ENCODE assay signal across 1 cellular context in the genomic region with DNA sequence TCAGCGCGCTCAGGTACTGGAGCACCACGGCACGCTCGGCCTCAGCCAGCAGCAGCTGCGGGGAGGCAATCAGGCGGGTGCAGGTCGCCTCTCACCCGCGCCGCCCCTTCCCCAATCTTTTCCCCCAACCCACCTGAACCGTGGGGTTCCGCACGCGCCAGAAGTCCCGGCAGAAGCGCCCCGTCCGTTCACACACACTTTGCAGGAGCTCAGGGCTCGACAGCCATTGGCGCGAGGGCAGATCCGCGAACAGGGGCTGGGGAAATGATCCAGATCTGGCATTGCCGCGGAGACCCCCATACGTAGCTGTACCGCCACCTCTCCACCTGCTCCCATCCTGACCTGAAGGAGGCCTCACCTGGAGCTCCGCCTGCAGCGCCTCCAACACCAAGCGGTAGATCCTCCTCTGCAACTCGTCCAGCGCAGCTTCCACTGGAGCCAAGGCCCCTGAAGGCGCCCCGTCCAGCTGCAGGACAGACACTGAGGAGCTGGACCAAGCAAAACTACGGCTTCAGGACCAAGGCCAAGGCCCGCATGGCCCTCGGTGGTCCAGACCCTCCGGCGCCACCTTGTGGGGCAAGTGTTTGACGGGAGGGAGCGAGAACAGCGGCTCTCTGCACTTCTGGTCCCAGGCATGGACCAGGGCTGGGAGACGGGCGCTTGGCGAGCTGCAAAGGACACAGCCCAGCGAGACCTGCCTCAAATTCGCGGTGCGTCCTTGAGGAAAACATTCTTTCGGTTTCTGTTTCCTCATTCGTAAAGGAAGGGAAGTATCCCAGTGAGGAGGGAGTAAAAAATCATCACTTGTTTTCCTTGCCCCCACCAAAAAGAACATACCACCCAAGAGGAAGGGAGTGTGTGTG.
TF ChIP-seq lines count a peak whose summit lies in the region.

No MANE protein-coding gene starts in this region.

TF ChIP-seq in HepG2, 621 proteins besides CTCF, POLR2A, EP300 and RAD21 (continued from another document and continues in another):
- TF ChIP-seq, protein P1, sequence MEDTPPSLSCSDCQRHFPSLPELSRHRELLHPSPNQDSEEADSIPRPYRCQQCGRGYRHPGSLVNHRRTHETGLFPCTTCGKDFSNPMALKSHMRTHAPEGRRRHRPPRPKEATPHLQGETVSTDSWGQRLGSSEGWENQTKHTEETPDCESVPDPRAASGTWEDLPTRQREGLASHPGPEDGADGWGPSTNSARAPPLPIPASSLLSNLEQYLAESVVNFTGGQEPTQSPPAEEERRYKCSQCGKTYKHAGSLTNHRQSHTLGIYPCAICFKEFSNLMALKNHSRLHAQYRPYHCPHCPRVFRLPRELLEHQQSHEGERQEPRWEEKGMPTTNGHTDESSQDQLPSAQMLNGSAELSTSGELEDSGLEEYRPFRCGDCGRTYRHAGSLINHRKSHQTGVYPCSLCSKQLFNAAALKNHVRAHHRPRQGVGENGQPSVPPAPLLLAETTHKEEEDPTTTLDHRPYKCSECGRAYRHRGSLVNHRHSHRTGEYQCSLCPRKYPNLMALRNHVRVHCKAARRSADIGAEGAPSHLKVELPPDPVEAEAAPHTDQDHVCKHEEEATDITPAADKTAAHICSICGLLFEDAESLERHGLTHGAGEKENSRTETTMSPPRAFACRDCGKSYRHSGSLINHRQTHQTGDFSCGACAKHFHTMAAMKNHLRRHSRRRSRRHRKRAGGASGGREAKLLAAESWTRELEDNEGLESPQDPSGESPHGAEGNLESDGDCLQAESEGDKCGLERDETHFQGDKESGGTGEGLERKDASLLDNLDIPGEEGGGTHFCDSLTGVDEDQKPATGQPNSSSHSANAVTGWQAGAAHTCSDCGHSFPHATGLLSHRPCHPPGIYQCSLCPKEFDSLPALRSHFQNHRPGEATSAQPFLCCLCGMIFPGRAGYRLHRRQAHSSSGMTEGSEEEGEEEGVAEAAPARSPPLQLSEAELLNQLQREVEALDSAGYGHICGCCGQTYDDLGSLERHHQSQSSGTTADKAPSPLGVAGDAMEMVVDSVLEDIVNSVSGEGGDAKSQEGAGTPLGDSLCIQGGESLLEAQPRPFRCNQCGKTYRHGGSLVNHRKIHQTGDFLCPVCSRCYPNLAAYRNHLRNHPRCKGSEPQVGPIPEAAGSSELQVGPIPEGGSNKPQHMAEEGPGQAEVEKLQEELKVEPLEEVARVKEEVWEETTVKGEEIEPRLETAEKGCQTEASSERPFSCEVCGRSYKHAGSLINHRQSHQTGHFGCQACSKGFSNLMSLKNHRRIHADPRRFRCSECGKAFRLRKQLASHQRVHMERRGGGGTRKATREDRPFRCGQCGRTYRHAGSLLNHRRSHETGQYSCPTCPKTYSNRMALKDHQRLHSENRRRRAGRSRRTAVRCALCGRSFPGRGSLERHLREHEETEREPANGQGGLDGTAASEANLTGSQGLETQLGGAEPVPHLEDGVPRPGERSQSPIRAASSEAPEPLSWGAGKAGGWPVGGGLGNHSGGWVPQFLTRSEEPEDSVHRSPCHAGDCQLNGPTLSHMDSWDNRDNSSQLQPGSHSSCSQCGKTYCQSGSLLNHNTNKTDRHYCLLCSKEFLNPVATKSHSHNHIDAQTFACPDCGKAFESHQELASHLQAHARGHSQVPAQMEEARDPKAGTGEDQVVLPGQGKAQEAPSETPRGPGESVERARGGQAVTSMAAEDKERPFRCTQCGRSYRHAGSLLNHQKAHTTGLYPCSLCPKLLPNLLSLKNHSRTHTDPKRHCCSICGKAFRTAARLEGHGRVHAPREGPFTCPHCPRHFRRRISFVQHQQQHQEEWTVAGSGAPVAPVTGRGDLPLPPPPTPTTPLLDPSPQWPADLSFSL (CRISPR knock-in tag; IDR thresholded peaks at IDR 0.05), result no peak
- TF ChIP-seq, protein P2, sequence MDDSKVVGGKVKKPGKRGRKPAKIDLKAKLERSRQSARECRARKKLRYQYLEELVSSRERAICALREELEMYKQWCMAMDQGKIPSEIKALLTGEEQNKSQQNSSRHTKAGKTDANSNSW (CRISPR knock-in tag; IDR thresholded peaks at IDR 0.05; ENCODE audit: borderline replicate concordance), result no peak
- TF ChIP-seq ZNF549 (CRISPR knock-in tag; IDR thresholded peaks at IDR 0.05) (0 out of 2 replicates have a peak, but pooled peaks have one; percentile 44), CBX1 (IDR thresholded peaks at IDR 0.05; ENCODE audit: low read depth) (peak; percentile 89), POLR2AphosphoS2 (IDR thresholded peaks at IDR 0.05; ENCODE audit: low read depth, low read length) (no peak), RBAK (CRISPR knock-in tag; IDR thresholded peaks at IDR 0.05) (0 out of 2 replicates have a peak, but pooled peaks have one; percentile 59), SETDB1 (CRISPR knock-in tag; IDR thresholded peaks at IDR 0.05; ENCODE audit: borderline replicate concordance) (no peak), ZNF788 (CRISPR knock-in tag; IDR thresholded peaks at IDR 0.05; ENCODE audit: borderline replicate concordance) (peak; percentile 95), ZNF496 (CRISPR knock-in tag; IDR thresholded peaks at IDR 0.05; ENCODE audit: insufficient replicate concordance) (no peak), ZFP36 (IDR thresholded peaks at IDR 0.05; ENCODE audit: borderline replicate concordance, low read depth, low read length, partially characterized antibody) (no peak), NFKBIZ (CRISPR knock-in tag; IDR thresholded peaks at IDR 0.05) (peak; percentile 75; the same call in 1 of the 2 replicates), HOXA5 (CRISPR knock-in tag; IDR thresholded peaks at IDR 0.05) (peak; percentile 89), KDM3A (CRISPR knock-in tag; IDR thresholded peaks at IDR 0.05; ENCODE audit: low read depth) (peak; percentile 98), ZC3H13 (CRISPR knock-in tag; IDR thresholded peaks at IDR 0.05) (peak; percentile 95), NAIF1 (CRISPR knock-in tag; IDR thresholded peaks at IDR 0.05; ENCODE audit: borderline replicate concordance) (no peak), ZNF143 (CRISPR knock-in tag; IDR thresholded peaks at IDR 0.05) (no peak; the same call in none of the 2 replicates), HDAC1 (CRISPR knock-in tag; IDR thresholded peaks at IDR 0.05) (peak; percentile 97), ZBTB38 (CRISPR knock-in tag; IDR thresholded peaks at IDR 0.05) (peak; percentile 66; the same call in 1 of the 2 replicates), ZNF431 (CRISPR knock-in tag; IDR thresholded peaks at IDR 0.05; ENCODE audit: borderline replicate concordance, low read depth) (peak; percentile 20; the same call in 1 of the 2 replicates), ZNF501 (CRISPR knock-in tag; IDR thresholded peaks at IDR 0.05) (peak; percentile 64)
- TF ChIP-seq, protein P3, sequence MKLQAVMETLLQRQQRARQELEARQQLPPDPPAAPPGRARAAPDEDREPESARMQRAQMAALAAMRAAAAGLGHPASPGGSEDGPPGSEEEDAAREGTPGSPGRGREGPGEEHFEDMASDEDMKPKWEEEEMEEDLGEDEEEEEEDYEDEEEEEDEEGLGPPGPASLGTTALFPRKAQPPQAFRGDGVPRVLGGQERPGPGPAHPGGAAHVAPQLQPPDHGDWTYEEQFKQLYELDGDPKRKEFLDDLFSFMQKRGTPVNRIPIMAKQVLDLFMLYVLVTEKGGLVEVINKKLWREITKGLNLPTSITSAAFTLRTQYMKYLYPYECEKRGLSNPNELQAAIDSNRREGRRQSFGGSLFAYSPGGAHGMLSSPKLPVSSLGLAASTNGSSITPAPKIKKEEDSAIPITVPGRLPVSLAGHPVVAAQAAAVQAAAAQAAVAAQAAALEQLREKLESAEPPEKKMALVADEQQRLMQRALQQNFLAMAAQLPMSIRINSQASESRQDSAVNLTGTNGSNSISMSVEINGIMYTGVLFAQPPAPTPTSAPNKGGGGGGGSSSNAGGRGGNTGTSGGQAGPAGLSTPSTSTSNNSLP (IDR thresholded peaks at IDR 0.05; ENCODE audit: low read depth, low read length), result 0 out of 2 replicates have a peak, but pooled peaks have one; percentile 24
- TF ChIP-seq, protein P4, sequence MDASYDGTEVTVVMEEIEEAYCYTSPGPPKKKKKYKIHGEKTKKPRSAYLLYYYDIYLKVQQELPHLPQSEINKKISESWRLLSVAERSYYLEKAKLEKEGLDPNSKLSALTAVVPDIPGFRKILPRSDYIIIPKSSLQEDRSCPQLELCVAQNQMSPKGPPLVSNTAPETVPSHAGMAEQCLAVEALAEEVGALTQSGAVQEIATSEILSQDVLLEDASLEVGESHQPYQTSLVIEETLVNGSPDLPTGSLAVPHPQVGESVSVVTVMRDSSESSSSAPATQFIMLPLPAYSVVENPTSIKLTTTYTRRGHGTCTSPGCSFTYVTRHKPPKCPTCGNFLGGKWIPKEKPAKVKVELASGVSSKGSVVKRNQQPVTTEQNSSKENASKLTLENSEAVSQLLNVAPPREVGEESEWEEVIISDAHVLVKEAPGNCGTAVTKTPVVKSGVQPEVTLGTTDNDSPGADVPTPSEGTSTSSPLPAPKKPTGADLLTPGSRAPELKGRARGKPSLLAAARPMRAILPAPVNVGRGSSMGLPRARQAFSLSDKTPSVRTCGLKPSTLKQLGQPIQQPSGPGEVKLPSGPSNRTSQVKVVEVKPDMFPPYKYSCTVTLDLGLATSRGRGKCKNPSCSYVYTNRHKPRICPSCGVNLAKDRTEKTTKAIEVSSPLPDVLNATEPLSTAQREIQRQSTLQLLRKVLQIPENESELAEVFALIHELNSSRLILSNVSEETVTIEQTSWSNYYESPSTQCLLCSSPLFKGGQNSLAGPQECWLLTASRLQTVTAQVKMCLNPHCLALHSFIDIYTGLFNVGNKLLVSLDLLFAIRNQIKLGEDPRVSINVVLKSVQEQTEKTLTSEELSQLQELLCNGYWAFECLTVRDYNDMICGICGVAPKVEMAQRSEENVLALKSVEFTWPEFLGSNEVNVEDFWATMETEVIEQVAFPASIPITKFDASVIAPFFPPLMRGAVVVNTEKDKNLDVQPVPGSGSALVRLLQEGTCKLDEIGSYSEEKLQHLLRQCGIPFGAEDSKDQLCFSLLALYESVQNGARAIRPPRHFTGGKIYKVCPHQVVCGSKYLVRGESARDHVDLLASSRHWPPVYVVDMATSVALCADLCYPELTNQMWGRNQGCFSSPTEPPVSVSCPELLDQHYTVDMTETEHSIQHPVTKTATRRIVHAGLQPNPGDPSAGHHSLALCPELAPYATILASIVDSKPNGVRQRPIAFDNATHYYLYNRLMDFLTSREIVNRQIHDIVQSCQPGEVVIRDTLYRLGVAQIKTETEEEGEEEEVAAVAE (CRISPR knock-in tag; IDR thresholded peaks at IDR 0.05; ENCODE audit: borderline replicate concordance), result peak; percentile 90
- TF ChIP-seq, protein P5, sequence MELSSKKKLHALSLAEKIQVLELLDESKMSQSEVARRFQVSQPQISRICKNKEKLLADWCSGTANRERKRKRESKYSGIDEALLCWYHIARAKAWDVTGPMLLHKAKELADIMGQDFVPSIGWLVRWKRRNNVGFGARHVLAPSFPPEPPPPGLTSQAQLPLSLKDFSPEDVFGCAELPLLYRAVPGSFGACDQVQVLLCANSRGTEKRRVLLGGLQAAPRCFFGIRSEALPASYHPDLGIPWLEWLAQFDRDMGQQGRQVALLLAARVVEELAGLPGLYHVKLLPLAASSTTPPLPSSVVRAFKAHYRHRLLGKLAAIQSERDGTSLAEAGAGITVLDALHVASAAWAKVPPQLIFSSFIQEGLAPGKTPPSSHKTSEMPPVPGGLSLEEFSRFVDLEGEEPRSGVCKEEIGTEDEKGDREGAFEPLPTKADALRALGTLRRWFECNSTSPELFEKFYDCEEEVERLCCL (CRISPR knock-in tag; IDR thresholded peaks at IDR 0.05; ENCODE audit: borderline replicate concordance), result peak; percentile 96
- TF ChIP-seq, protein P6, sequence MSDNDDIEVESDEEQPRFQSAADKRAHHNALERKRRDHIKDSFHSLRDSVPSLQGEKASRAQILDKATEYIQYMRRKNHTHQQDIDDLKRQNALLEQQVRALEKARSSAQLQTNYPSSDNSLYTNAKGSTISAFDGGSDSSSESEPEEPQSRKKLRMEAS (IDR thresholded peaks at IDR 0.05), result peak; percentile 90
- TF ChIP-seq, protein P7, sequence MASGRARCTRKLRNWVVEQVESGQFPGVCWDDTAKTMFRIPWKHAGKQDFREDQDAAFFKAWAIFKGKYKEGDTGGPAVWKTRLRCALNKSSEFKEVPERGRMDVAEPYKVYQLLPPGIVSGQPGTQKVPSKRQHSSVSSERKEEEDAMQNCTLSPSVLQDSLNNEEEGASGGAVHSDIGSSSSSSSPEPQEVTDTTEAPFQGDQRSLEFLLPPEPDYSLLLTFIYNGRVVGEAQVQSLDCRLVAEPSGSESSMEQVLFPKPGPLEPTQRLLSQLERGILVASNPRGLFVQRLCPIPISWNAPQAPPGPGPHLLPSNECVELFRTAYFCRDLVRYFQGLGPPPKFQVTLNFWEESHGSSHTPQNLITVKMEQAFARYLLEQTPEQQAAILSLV (CRISPR knock-in tag; IDR thresholded peaks at IDR 0.05; ENCODE audit: borderline replicate concordance), result peak; percentile 43
- TF ChIP-seq, protein P8, sequence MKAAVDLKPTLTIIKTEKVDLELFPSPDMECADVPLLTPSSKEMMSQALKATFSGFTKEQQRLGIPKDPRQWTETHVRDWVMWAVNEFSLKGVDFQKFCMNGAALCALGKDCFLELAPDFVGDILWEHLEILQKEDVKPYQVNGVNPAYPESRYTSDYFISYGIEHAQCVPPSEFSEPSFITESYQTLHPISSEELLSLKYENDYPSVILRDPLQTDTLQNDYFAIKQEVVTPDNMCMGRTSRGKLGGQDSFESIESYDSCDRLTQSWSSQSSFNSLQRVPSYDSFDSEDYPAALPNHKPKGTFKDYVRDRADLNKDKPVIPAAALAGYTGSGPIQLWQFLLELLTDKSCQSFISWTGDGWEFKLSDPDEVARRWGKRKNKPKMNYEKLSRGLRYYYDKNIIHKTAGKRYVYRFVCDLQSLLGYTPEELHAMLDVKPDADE (CRISPR knock-in tag; IDR thresholded peaks at IDR 0.05), result no peak
- TF ChIP-seq, protein P9, sequence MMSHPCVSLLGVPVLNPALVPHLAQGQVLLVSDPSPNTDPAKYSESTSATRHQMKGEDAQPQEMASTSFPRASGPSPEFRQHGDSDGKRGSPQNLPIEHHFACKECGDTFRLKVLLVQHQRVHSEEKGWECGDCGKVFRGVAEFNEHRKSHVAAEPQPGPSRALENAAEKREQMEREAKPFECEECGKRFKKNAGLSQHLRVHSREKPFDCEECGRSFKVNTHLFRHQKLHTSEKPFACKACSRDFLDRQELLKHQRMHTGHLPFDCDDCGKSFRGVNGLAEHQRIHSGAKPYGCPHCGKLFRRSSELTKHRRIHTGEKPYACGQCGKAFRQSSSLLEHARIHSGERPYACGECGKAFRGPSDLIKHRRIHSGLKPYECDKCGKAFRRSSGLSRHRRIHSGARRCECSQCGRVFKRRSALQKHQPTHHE (CRISPR knock-in tag; IDR thresholded peaks at IDR 0.05; ENCODE audit: borderline replicate concordance), result peak; percentile 78; the same call in 1 of the 2 replicates
- TF ChIP-seq, protein P10, sequence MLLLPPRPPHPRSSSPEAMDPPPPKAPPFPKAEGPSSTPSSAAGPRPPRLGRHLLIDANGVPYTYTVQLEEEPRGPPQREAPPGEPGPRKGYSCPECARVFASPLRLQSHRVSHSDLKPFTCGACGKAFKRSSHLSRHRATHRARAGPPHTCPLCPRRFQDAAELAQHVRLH (CRISPR knock-in tag; IDR thresholded peaks at IDR 0.05; ENCODE audit: borderline replicate concordance, low read depth), result peak; percentile 99
